ENCODE assay signal across 8 cellular contexts in genomic region chr20:58179432-58180099, GRCh38. TPM values are rescaled to one million over a fixed set of nuclear protein-coding genes. Genes with fewer than 3 reads are reported as not detected.
A peak's percentile ranks its signal among the peaks of the same experiment; 100 is the strongest.
DNase-seq lines count a peak whose midpoint lies in the region; ATAC-seq and TF ChIP-seq lines count a peak whose summit lies in the region.

No MANE protein-coding gene starts in this region.

- 2 to 10% methylated on average over 20 to 46 of the region's 46 CpGs for WGBS in endodermal cell (ENCODE audit: insufficient coverage in 1 of 2, insufficient read length in 1 of 2), 2 experiments

- peaks cover 0 to 9% (median 0%) of the 10 kb centered on the region in 11 experiments; a peak in 1 of 22 replicates for H3K27me3 ChIP-seq in BLaER1 treated with 17β-estradiol and CSF1 and Interleukin-3, amounts not matched to agents 10 nM and 100 nM
- peaks cover 33% of the 10 kb centered on the region for H3K27me3 ChIP-seq in endodermal cell (ENCODE audit: control insufficient read depth, insufficient read depth, low read length, poor library complexity, severe bottlenecking)

- peak overlapping the region in 2 of 11 experiments; percentile 4 to 43; a peak in 1 of 22 replicates for H3K27ac ChIP-seq in BLaER1 treated with 17β-estradiol and CSF1 and Interleukin-3, amounts not matched to agents 10 nM and 100 nM
- no peak overlapping the region for H3K27ac ChIP-seq in endodermal cell (ENCODE audit: low read depth, low read length)

- H3K36me3 Mint-ChIP-seq in endodermal cell (ENCODE audit: low read depth) = no peaks in the 10 kb centered on the region

- TF ChIP-seq CTCF in endodermal cell (conservative IDR thresholded peaks at IDR 0.05) = peak; percentile 99

- no peaks in the 10 kb centered on the region for H4K20me1 ChIP-seq in BLaER1 treated with 17β-estradiol and CSF1 and Interleukin-3, amounts not matched to agents 10 nM and 100 nM

- peak overlapping the region; percentile 82 to 97 (median 91) for H3K4me2 ChIP-seq in BLaER1 treated with 17β-estradiol and CSF1 and Interleukin-3, amounts not matched to agents 10 nM and 100 nM

- H3K9me3 Mint-ChIP-seq in endodermal cell = peaks cover 7% of the 10 kb centered on the region

- peaks cover 13 to 38% (median 29%) of the 10 kb centered on the region in 10 experiments for H3K4me1 ChIP-seq in BLaER1 treated with 17β-estradiol and CSF1 and Interleukin-3, amounts not matched to agents 10 nM and 100 nM
- peaks cover 3% of the 10 kb centered on the region for H3K4me1 ChIP-seq in endodermal cell (ENCODE audit: control insufficient read depth, insufficient read depth, low read length)

- no peak overlapping the region for H3K27ac Mint-ChIP-seq in endodermal cell

- peak overlapping the region; percentile 22 to 67 (median 47); a peak in 18 of 22 replicates for H3K9ac ChIP-seq in BLaER1 treated with 17β-estradiol and CSF1 and Interleukin-3, amounts not matched to agents 10 nM and 100 nM
- H3K9ac ChIP-seq in endodermal cell (ENCODE audit: extremely low read depth, low read length, poor library complexity, severe bottlenecking) = no peak overlapping the region

- ATAC-seq in GM21737 (IDR thresholded peaks at IDR 0.05; ENCODE audit: unreplicated experiment) = peak; percentile 59
- no peak for ATAC-seq in GM21381 (IDR thresholded peaks at IDR 0.05; ENCODE audit: unreplicated experiment)

- H3K4me1 Mint-ChIP-seq in endodermal cell = peaks cover 8% of the 10 kb centered on the region

- peaks cover 9 to 13% (median 11%) of the 10 kb centered on the region in 11 experiments for H3K9me3 ChIP-seq in BLaER1 treated with 17β-estradiol and CSF1 and Interleukin-3, amounts not matched to agents 10 nM and 100 nM (replicated peaks in 1 of 11)
- H3K9me3 ChIP-seq in endodermal cell (ENCODE audit: control insufficient read depth, low read length) = peaks cover 9% of the 10 kb centered on the region

- no peaks in the 10 kb centered on the region for H3K36me3 ChIP-seq in BLaER1 treated with 17β-estradiol and CSF1 and Interleukin-3, amounts not matched to agents 10 nM and 100 nM
- no peaks in the 10 kb centered on the region for H3K36me3 ChIP-seq in endodermal cell (ENCODE audit: control insufficient read depth, insufficient read depth, low read length)

- peak overlapping the region; percentile 47 for H3K4me3 Mint-ChIP-seq in endodermal cell

- DNase-seq in NCI-H82 (lab: John Stamatoyannopoulos, UW) (peak; percentile 79), endodermal cell (peak; percentile 90), midbrain (lab: John Stamatoyannopoulos, UW) (peak; percentile 63)
- DNase-seq in activated CD8-positive, alpha-beta memory T cell treated with anti-CD3 and anti-CD28 coated beads, Interleukin-2, amount 50 U/mL, for 1 hour (ENCODE audit: extremely low read depth) = peak; percentile 5
- DNase-seq in stimulated activated CD8-positive, alpha-beta memory T cell treated with anti-CD3 and anti-CD28 coated beads, Interleukin-2, amount 100 ng/mL, for 48 hours (ENCODE audit: low read depth in 2 of 2) = peak; percentile 45 to 49

- peak overlapping the region; percentile 27 to 60 (median 40); a peak in 13 of 20 replicates for H3K4me3 ChIP-seq in BLaER1 treated with 17β-estradiol and CSF1 and Interleukin-3, amounts not matched to agents 10 nM and 100 nM
- peak overlapping the region; percentile 45 for H3K4me3 ChIP-seq in endodermal cell (ENCODE audit: low read length)

- peaks cover 41% of the 10 kb centered on the region for H3K27me3 Mint-ChIP-seq in endodermal cell (ENCODE audit: insufficient read depth)

RNA-seq across cellular contexts. Expression of gene ANKRD60, which starts 48.9 kb away (rescaled TPM):
- not detected for total RNA-seq in endodermal cell
- not detected for polyA plus RNA-seq in endodermal cell (2013, experiment 1 of 2)
- polyA plus RNA-seq in endodermal cell (2013, experiment 2 of 2) = not detected

Comparison
In these comparisons a context has a peak if more than half of its experiments do, and no peak if none do; other contexts are left out.
1. DNase-seq: peak in every context shown above with its lines; median percentile 90 in endodermal cell; 79 in NCI-H82; 63 in midbrain; 47 in stimulated activated CD8-positive, alpha-beta memory T cell treated with anti-CD3 and anti-CD28 coated beads, Interleukin-2, amount 100 ng/mL, for 48 hours; 5 in activated CD8-positive, alpha-beta memory T cell treated with anti-CD3 and anti-CD28 coated beads, Interleukin-2, amount 50 U/mL, for 1 hour.